In genomic region chr14:90698379-90698869, GRCh38 we compare ENCODE assay signal across 1 cellular context.
TF ChIP-seq lines count a peak whose summit lies in the region.

No MANE protein-coding gene starts in this region.

TF ChIP-seq in SK-N-SH, 30 proteins besides CTCF, POLR2A, EP300 and RAD21 (continued from another document):
- TF ChIP-seq GABPA (IDR thresholded peaks at IDR 0.05; ENCODE audit: low read depth) (no peak), TEAD4 (IDR thresholded peaks at IDR 0.05; ENCODE audit: borderline replicate concordance, insufficient read depth) (no peak), CHD2 (IDR thresholded peaks at IDR 0.05; ENCODE audit: low read length, partially characterized antibody) (no peak)
